Comparison of ENCODE assay signal across 23 cellular contexts in the genomic region with DNA sequence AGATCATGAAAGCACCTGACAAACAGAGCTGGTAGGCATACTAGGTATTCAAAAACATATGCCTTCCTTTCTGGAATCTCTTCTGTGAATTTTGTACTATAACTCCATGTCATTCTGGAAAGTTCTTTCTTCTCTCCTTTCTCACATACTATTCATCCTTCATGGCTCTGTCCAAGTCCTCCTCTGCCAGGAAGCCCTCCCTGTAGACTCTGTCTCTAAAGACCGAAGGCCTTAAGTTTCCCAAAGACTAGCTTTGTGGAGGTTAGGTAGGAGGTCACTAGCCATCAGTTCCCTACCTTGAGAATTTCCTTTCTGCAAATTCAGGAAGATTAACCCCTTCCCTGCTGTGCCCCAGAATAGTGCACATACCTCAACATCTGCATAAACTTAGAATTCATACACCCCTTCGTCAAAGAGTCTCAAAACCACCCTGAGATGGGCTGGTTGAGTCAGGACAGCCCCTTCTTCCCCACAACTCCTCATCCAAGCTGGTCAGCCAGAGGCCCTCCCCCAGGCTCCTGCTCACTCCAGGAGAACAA. TPM values are rescaled to one million over a fixed set of nuclear protein-coding genes. Genes with fewer than 3 reads are reported as not detected.
A peak's percentile ranks its signal among the peaks of the same experiment; 100 is the strongest.
DNase-seq lines count a peak whose midpoint lies in the region; ATAC-seq and TF ChIP-seq lines count a peak whose summit lies in the region.
"Had no signal": no experiment of that assay in that cellular context is flagged by ENCODE, and none has a peak within 500 bp of the region (broad histone marks: within the 10 kb centered on the region; RNA-seq: fewer than 3 reads in every experiment).

No MANE protein-coding gene starts in this region.

- no peak for ATAC-seq in thoracic aorta (ENCODE audit: insufficient number of reproducible peaks, low FRiP score, low read depth)
- no peak for ATAC-seq in GM21786 (IDR thresholded peaks at IDR 0.05; ENCODE audit: unreplicated experiment)
- ATAC-seq: foreskin keratinocyte, left lung had no signal

- no peaks in the 10 kb centered on the region for H3K36me3 ChIP-seq in colonic mucosa
- no peaks in the 10 kb centered on the region for H3K36me3 ChIP-seq in thoracic aorta
- H3K36me3 ChIP-seq: BLaER1 treated with 17β-estradiol and CSF1 and Interleukin-3, amounts not matched to agents 10 nM and 100 nM; left lung; ovary had no signal

- no peaks in the 10 kb centered on the region for H3K23me2 ChIP-seq in H9 (ENCODE audit: insufficient read length, low read depth, low read length, poor library complexity, severe bottlenecking)

- H3K9me3 ChIP-seq in H9 (ENCODE audit: control insufficient read depth, low read depth, low read length) (no peaks in the 10 kb centered on the region), colonic mucosa (no peaks in the 10 kb centered on the region), thoracic aorta (no peaks in the 10 kb centered on the region)
- H3K9me3 ChIP-seq: BLaER1 treated with 17β-estradiol and CSF1 and Interleukin-3, amounts not matched to agents 10 nM and 100 nM; left lung; ovary had no signal

- H3K4me3 Mint-ChIP-seq in H9 (0 out of 5 replicates have a peak overlapping the region, but pooled peaks of 1 of the 2 experiments have one; percentile 8), immature natural killer cell (no peak overlapping the region), progenitor cell of endocrine pancreas (ENCODE audit: low read depth) (no peak overlapping the region)
- H3K4me3 Mint-ChIP-seq: activated naive CD4-positive, alpha-beta T cell treated with anti-CD3 and anti-CD28 coated beads for 36 hours had no signal

- H3K27ac ChIP-seq in H9 (ENCODE audit: insufficient read length, low read depth, low read length) = no peak overlapping the region
- peak overlapping the region; percentile 26 for H3K27ac ChIP-seq in colonic mucosa
- H3K27ac ChIP-seq in thoracic aorta = peak overlapping the region; percentile 86 to 94
- H3K27ac ChIP-seq: BLaER1 treated with 17β-estradiol and CSF1 and Interleukin-3, amounts not matched to agents 10 nM and 100 nM; foreskin keratinocyte; KMS-11; ovary had no signal

- TF ChIP-seq CTCF in H9 (conservative IDR thresholded peaks at IDR 0.05) (no peak), colonic mucosa (IDR thresholded peaks at IDR 0.05) (no peak), thoracic aorta (IDR thresholded peaks at IDR 0.05) (no peak), progenitor cell of endocrine pancreas (IDR thresholded peaks at IDR 0.05; ENCODE audit: unreplicated experiment) (no peak)

- no peak overlapping the region for H2BK5ac ChIP-seq in H9 (ENCODE audit: insufficient read length, low read length)

- intact Hi-C loops in colonic mucosa (cut with DNase I) = no loop called here

- H3K27me3 Mint-ChIP-seq in H9 (ENCODE audit: low read depth) = peaks cover 8% of the 10 kb centered on the region
- H3K27me3 Mint-ChIP-seq in immature natural killer cell (ENCODE audit: low read depth in 3 of 3) = peaks cover 0 to 3% (median 2%) of the 10 kb centered on the region in 3 donors
- H3K27me3 Mint-ChIP-seq in progenitor cell of endocrine pancreas = no peaks in the 10 kb centered on the region

- H4K91ac ChIP-seq in H9 (ENCODE audit: insufficient read length, low read depth, low read length) = no peak overlapping the region

- peak overlapping the region; percentile 12; the same call in 1 of the 2 replicates for H3K14ac ChIP-seq in H9 (ENCODE audit: insufficient read depth, low read length)

- H3K4me3 ChIP-seq in colonic mucosa = no peak overlapping the region
- peak overlapping the region; percentile 41 for H3K4me3 ChIP-seq in thoracic aorta
- H3K4me3 ChIP-seq: BLaER1 treated with 17β-estradiol and CSF1 and Interleukin-3, amounts not matched to agents 10 nM and 100 nM; left lung; ovary had no signal

- H3K4me1 ChIP-seq in H9 (ENCODE audit: insufficient read depth, low read length) (peaks cover 11% of the 10 kb centered on the region; the same call in 1 of the 2 replicates), colonic mucosa (no peaks in the 10 kb centered on the region), thoracic aorta (ENCODE audit: control insufficient read depth in 1 of 2, low read depth in 2 of 2) (peaks cover 85 to 100% of the 10 kb centered on the region in 2 donors)
- H3K4me1 ChIP-seq: foreskin keratinocyte had no signal

- H3K36me3 Mint-ChIP-seq in H9 (ENCODE audit: insufficient read depth in 1 of 3, low read depth in 3 of 3) = peaks cover 0 to 3% (median 3%) of the 10 kb centered on the region in 3 experiments; a peak in 2 of 7 replicates
- no peaks in the 10 kb centered on the region for H3K36me3 Mint-ChIP-seq in immature natural killer cell
- no peaks in the 10 kb centered on the region for H3K36me3 Mint-ChIP-seq in progenitor cell of endocrine pancreas (ENCODE audit: insufficient read depth)

- no peak overlapping the region for H3K18ac ChIP-seq in H9 (ENCODE audit: insufficient read length, low read depth, low read length)

- H2BK12ac ChIP-seq in H9 (ENCODE audit: insufficient read length, low read depth, low read length) = no peak overlapping the region

- H3K9me3 Mint-ChIP-seq in H9 = no peaks in the 10 kb centered on the region
- H3K9me3 Mint-ChIP-seq in immature natural killer cell = no peaks in the 10 kb centered on the region
- no peaks in the 10 kb centered on the region for H3K9me3 Mint-ChIP-seq in progenitor cell of endocrine pancreas (ENCODE audit: low read depth)
- H3K9me3 Mint-ChIP-seq: activated naive CD4-positive, alpha-beta T cell treated with anti-CD3 and anti-CD28 coated beads for 36 hours had no signal

- no peak overlapping the region for H3K4me2 ChIP-seq in H9 (ENCODE audit: insufficient read depth, insufficient read length, low read length)
- H3K4me2 ChIP-seq: BLaER1 treated with 17β-estradiol and CSF1 and Interleukin-3, amounts not matched to agents 10 nM and 100 nM; KMS-11 had no signal

- H3K27ac Mint-ChIP-seq in H9 = peak overlapping the region in 1 of 3 experiments; percentile 5; a peak in 1 of 7 replicates
- no peak overlapping the region for H3K27ac Mint-ChIP-seq in immature natural killer cell
- H3K27ac Mint-ChIP-seq in progenitor cell of endocrine pancreas = no peak overlapping the region
- H3K27ac Mint-ChIP-seq: activated naive CD4-positive, alpha-beta T cell treated with anti-CD3 and anti-CD28 coated beads for 36 hours had no signal

- peaks cover 8% of the 10 kb centered on the region for H3K79me1 ChIP-seq in H9 (ENCODE audit: insufficient read depth, low read depth, low read length, poor library complexity, severe bottlenecking)

- H3K4ac ChIP-seq in H9 (ENCODE audit: low read depth, low read length) = no peak overlapping the region

- H4K8ac ChIP-seq in H9 (replicated peaks; ENCODE audit: insufficient read length, low read depth, low read length) = no peak overlapping the region

- H2BK15ac ChIP-seq in H9 (ENCODE audit: low read depth, low read length) = no peak overlapping the region

- H3K27me3 ChIP-seq in H9 (ENCODE audit: insufficient read depth, low read length) (no peaks in the 10 kb centered on the region), colonic mucosa (no peaks in the 10 kb centered on the region), thoracic aorta (replicated peaks; ENCODE audit: insufficient read depth) (no peaks in the 10 kb centered on the region)
- H3K27me3 ChIP-seq: BLaER1 treated with 17β-estradiol and CSF1 and Interleukin-3, amounts not matched to agents 10 nM and 100 nM; foreskin keratinocyte; left lung; ovary had no signal

- 0 out of 2 replicates have a peak, but pooled peaks cover 3% of the 10 kb centered on the region for H3K79me2 ChIP-seq in H9 (ENCODE audit: insufficient read depth, low read length)

- H3K23ac ChIP-seq in H9 (ENCODE audit: insufficient read length, low read depth, low read length) = no peak overlapping the region

- no peak overlapping the region for H4K5ac ChIP-seq in H9 (ENCODE audit: insufficient read length, low read depth, low read length)

- H3K56ac ChIP-seq in H9 (ENCODE audit: insufficient read length, low read depth, low read length) = no peak overlapping the region

- H2BK20ac ChIP-seq in H9 (ENCODE audit: low read depth, low read length, poor library complexity, severe bottlenecking) = no peak overlapping the region

- H3K9ac ChIP-seq in H9 (ENCODE audit: extremely low read depth, insufficient read length, low read length) (no peak overlapping the region), colonic mucosa (ENCODE audit: low read depth in 2 of 2, low read length in 2 of 2) (no peak overlapping the region)
- H3K9ac ChIP-seq: BLaER1 treated with 17β-estradiol and CSF1 and Interleukin-3, amounts not matched to agents 10 nM and 100 nM; KMS-11 had no signal

- H2BK120ac ChIP-seq in H9 (ENCODE audit: low read depth, low read length, poor library complexity, severe bottlenecking) = no peak overlapping the region

- H2AK5ac ChIP-seq in H9 (ENCODE audit: insufficient read length, low read length) = no peak overlapping the region

- no peak overlapping the region for H2AFZ ChIP-seq in H9 (ENCODE audit: low read length)

- H3K4me1 Mint-ChIP-seq in H9 (peaks cover 54 to 61% of the 10 kb centered on the region in 2 experiments), immature natural killer cell (no peaks in the 10 kb centered on the region), progenitor cell of endocrine pancreas (ENCODE audit: low read depth) (peaks cover 73% of the 10 kb centered on the region)

- H4K20me1 ChIP-seq in H9 (ENCODE audit: control insufficient read depth, insufficient read depth, insufficient read length) = no peaks in the 10 kb centered on the region
- H4K20me1 ChIP-seq: BLaER1 treated with 17β-estradiol and CSF1 and Interleukin-3, amounts not matched to agents 10 nM and 100 nM had no signal

- DNase-seq in H9 (no peak), colonic mucosa (no peak), mesenteric fat pad (ENCODE audit: low spot score) (peak; percentile 28), thoracic aorta (ENCODE audit: low spot score) (no peak), immature natural killer cell (no peak), progenitor cell of endocrine pancreas (ENCODE audit: low spot score, unreplicated experiment) (no peak)
- DNase-seq: activated CD4-positive, alpha-beta T cell treated with anti-CD3 and anti-CD28 coated beads, Interleukin-2, amount 50 U/mL, for 4 hours; activated naive CD4-positive, alpha-beta T cell treated with anti-CD3 and anti-CD28 coated beads for 36 hours; DMS79 treated with DMSO at 0.1 percent for 48 hours; effector memory CD4-positive, alpha-beta T cell; foreskin keratinocyte; GF-D8; hypothalamus; left lung; NCI-H1417 treated with DMSO at 0.1 percent for 48 hours; NCI-H2081 treated with DMSO at 0.1 percent for 48 hours; NCI-H748 treated with DMSO at 0.1 percent for 48 hours; ovary; stimulated activated naive CD4-positive, alpha-beta T cell; T-helper 1 cell had no signal

- no CpG with 5 or more reads among the region's 2 CpGs for WGBS in H9 (ENCODE audit: extremely low coverage, insufficient read length, low lambda C conversion rate)

- H3T11ph ChIP-seq in H9 (ENCODE audit: low read length) = no peak overlapping the region

RNA-seq across cellular contexts. Expression of a gene that starts 20.6 kb away (rescaled TPM):
- total RNA-seq in H9 (2021) = 21.5 and 24.3 TPM in 2 replicates
- total RNA-seq in colonic mucosa = 100 to 1,000 TPM in 1 of 2 donors, 10 to 100 TPM in 1; 17.6 to 150 TPM
- 854 TPM for total RNA-seq in mesenteric fat pad
- total RNA-seq in thoracic aorta = 1,000 to 10,000 TPM; 1,110 to 1,659 TPM
- 1 to 10 TPM in 1 of 3 donors, under 1 TPM in 2; 0.33 to 1.8 (median 0.82) TPM for polyA plus RNA-seq in immature natural killer cell
- 25.2 and 30.7 TPM in 2 replicates for total RNA-seq in progenitor cell of endocrine pancreas
